9 cellular contexts compared by ENCODE assay signal in the genomic region with DNA sequence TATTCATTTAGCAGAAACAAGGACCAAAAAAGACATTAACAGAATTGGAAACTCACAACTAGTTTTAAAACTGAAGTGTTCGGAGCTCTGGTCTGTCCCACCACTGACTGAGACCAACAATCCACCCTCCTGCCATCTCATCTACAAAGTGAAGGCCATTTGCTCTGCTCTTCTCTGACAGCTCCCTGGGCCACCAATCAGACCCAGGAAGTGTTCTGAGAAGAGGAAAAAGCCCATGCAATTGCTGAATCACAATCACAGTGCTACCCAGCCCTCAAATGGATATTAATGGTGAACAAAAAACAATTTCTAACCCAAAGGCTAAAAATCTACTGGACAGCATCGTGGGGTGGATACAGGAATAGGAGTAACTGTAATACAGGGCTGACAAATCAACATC. TPM values are rescaled to one million over a fixed set of nuclear protein-coding genes. Genes with fewer than 3 reads are reported as not detected.
A peak's percentile ranks its signal among the peaks of the same experiment; 100 is the strongest.
DNase-seq lines count a peak whose midpoint lies in the region; ATAC-seq and TF ChIP-seq lines count a peak whose summit lies in the region.
"Had no signal": no experiment of that assay in that cellular context is flagged by ENCODE, and none has a peak within 500 bp of the region (broad histone marks: within the 10 kb centered on the region; RNA-seq: fewer than 3 reads in every experiment).

No MANE protein-coding gene starts in this region.

- H3K4me3 ChIP-seq in ACC112 (ENCODE audit: low read depth, low read length) (peak overlapping the region; percentile 99), brain microvascular endothelial cell (ENCODE audit: low read depth, low read length) (peak overlapping the region; percentile 96)

- TF ChIP-seq CTCF in HFFc6 (IDR thresholded peaks at IDR 0.05) (no peak), brain microvascular endothelial cell (IDR thresholded peaks at IDR 0.05; ENCODE audit: low read depth, low read length, missing control alignments) (no peak), mesothelial cell of epicardium (IDR thresholded peaks at IDR 0.05; ENCODE audit: unreplicated experiment) (no peak)

- peaks cover 59% of the 10 kb centered on the region for H3K4me1 Mint-ChIP-seq in HFFc6 (ENCODE audit: low read depth)
- peaks cover 34% of the 10 kb centered on the region for H3K4me1 Mint-ChIP-seq in mesothelial cell of epicardium

- H3K27ac Mint-ChIP-seq in HFFc6 (peak overlapping the region; percentile 99), mesothelial cell of epicardium (peak overlapping the region; percentile 100)

- peak overlapping the region; percentile 100 for H3K4me3 Mint-ChIP-seq in HFFc6
- H3K4me3 Mint-ChIP-seq in mesothelial cell of epicardium, result peak overlapping the region; percentile 100

- H3K9me3 Mint-ChIP-seq in HFFc6, result peaks cover 7% of the 10 kb centered on the region; the same call in 1 of the 2 replicates
- no peaks in the 10 kb centered on the region for H3K9me3 Mint-ChIP-seq in mesothelial cell of epicardium

- no peak overlapping the region for H2AFZ ChIP-seq in ACC112 (ENCODE audit: low read length, unreplicated experiment)

- H3K79me2 ChIP-seq in ACC112 (ENCODE audit: control insufficient read depth, insufficient read depth, low read length, unreplicated experiment), result peaks cover 41% of the 10 kb centered on the region

- H3K36me3 ChIP-seq in ACC112 (ENCODE audit: insufficient read depth, low read length) (peaks cover 44% of the 10 kb centered on the region), brain microvascular endothelial cell (replicated peaks) (peaks cover 62% of the 10 kb centered on the region)

- no peak overlapping the region for H3K27ac ChIP-seq in ACC112 (ENCODE audit: low read depth, low read length)
- H3K27ac ChIP-seq in brain microvascular endothelial cell, result no peak overlapping the region

- DNase-seq in HFFc6 (no peak), brain microvascular endothelial cell (no peak), mesothelial cell of epicardium (ENCODE audit: low spot score in 2 of 2, unreplicated experiment in 2 of 2) (no peak), cerebellar nuclear complex (lab: John Stamatoyannopoulos, UW) (no peak), MV-4-11 (lab: John Stamatoyannopoulos, UW) (no peak), superior temporal gyrus (ENCODE audit: extremely low spot score) (no peak)
- DNase-seq: activated gamma-delta T cell had no signal

- H3K27me3 ChIP-seq in ACC112 (ENCODE audit: insufficient read depth, low read length) (no peaks in the 10 kb centered on the region), brain microvascular endothelial cell (replicated peaks) (no peaks in the 10 kb centered on the region)

- in situ Hi-C loops in brain microvascular endothelial cell (cut with HindIII; ENCODE audit: low pct_ligation_motif_present, low sequenced_read_pairs), result no loop called here

- H3K4me1 ChIP-seq in ACC112 (ENCODE audit: control insufficient read depth, insufficient read depth, low read length, unreplicated experiment), result peaks cover 10% of the 10 kb centered on the region

- no peak for ATAC-seq in HG02840 (IDR thresholded peaks at IDR 0.05; ENCODE audit: low FRiP score, unreplicated experiment)

- peaks cover 10% of the 10 kb centered on the region for H3K27me3 Mint-ChIP-seq in HFFc6 (ENCODE audit: insufficient read depth)
- no peaks in the 10 kb centered on the region for H3K27me3 Mint-ChIP-seq in mesothelial cell of epicardium (ENCODE audit: low read depth)

- H3K36me3 Mint-ChIP-seq in HFFc6 (ENCODE audit: low read depth) (peaks cover 61% of the 10 kb centered on the region), mesothelial cell of epicardium (peaks cover 38% of the 10 kb centered on the region)

RNA-seq across cellular contexts. Expression of a gene that starts 2.1 kb away (rescaled TPM):
- 1,000 to 10,000 TPM; 1,099 to 1,402 (median 1,310) TPM for total RNA-seq in HFFc6 (2021; fragmentation: NEBNext Ultra II Directional; extraction: Animal tissue kit (Norgen Biotek cat#: 25700))
- 1,597 to 1,708 TPM (median 1,659 TPM) in 3 replicates for total RNA-seq in mesothelial cell of epicardium

RNA-seq across cellular contexts. Expression of a gene that starts 18.4 kb away (rescaled TPM):
- total RNA-seq in HFFc6 (2021; fragmentation: NEBNext Ultra II Directional; extraction: Animal tissue kit (Norgen Biotek cat#: 25700)), result 100 to 1,000 TPM; 428 to 517 (median 484) TPM
- total RNA-seq in mesothelial cell of epicardium, result 144 to 152 TPM (median 146 TPM) in 3 replicates

RNA-seq across cellular contexts. Expression of a gene that starts 26.3 kb away (rescaled TPM):
- 10 to 100 TPM; 11.0 to 13.7 (median 12.9) TPM for total RNA-seq in HFFc6 (2021; fragmentation: NEBNext Ultra II Directional; extraction: Animal tissue kit (Norgen Biotek cat#: 25700))
- total RNA-seq in mesothelial cell of epicardium, result 19.5 to 20.9 TPM (median 20.5 TPM) in 3 replicates

RNA-seq across cellular contexts. Expression of a gene that starts 52.1 kb away (rescaled TPM):
- total RNA-seq in HFFc6 (2021; fragmentation: NEBNext Ultra II Directional; extraction: Animal tissue kit (Norgen Biotek cat#: 25700)), result 10 to 100 TPM; 48.7 to 61.8 (median 55.5) TPM
- total RNA-seq in mesothelial cell of epicardium, result 73.5 to 81.1 TPM (median 76.0 TPM) in 3 replicates
